ENCODE assay signal across 21 cellular contexts in genomic region chr12:52669941-52670340, GRCh38. TPM values are rescaled to one million over a fixed set of nuclear protein-coding genes. Genes with fewer than 3 reads are reported as not detected.
"Had no signal": no experiment of that assay in that cellular context is flagged by ENCODE, and none has a peak within 500 bp of the region (broad histone marks: within the 10 kb centered on the region; RNA-seq: fewer than 3 reads in every experiment).

No MANE protein-coding gene starts in this region.

RNA-seq across cellular contexts. Expression of gene KRT1, which starts 10.3 kb away (rescaled TPM):
- total RNA-seq: activated naive CD4-positive, alpha-beta T cell treated with anti-CD3 and anti-CD28 coated beads for 36 hours; activated naive CD4-positive, alpha-beta T cell treated with anti-CD3 and anti-CD28 coated beads, Interleukin-2, amount 50 U/mL, for 72 hours; activated naive CD8-positive, alpha-beta T cell treated with anti-CD3 and anti-CD28 coated beads for 36 hours; activated naive CD8-positive, alpha-beta T cell treated with anti-CD3 and anti-CD28 coated beads, Interleukin-2, amount 10 ng/mL, durations not matched to agents 7 days and 5 days; activated T-cell treated with anti-CD3 and anti-CD28 coated beads, Interleukin-2, amount 50 U/mL, for 72 hours; activated T-helper 1 cell treated with anti-CD3 and anti-CD28 coated beads, Interleukin-12 subunit alpha, Interleukin-12 subunit beta, Interleukin-2, Interleukin-4 antibody, amounts not matched to agents 30 ng/mL and 10 ng/mL and 1 ng/mL, durations not matched to agents 14 hours and 24 hours and 36 hours; activated T-helper 17 cell treated with anti-CD3 and anti-CD28 coated beads, Interleukin-2, amount 50 U/mL, for 72 hours; ascending aorta; astrocyte; body of pancreas; breast epithelium; bronchial epithelial cell; cardiac muscle cell; cardiac septum; chondrocyte had no signal
- polyA plus RNA-seq: adipose tissue, adrenal gland, aorta, cardiac muscle cell had no signal

RNA-seq across cellular contexts. Expression of gene KRT2, which starts 17.9 kb away (rescaled TPM):
- total RNA-seq: activated naive CD4-positive, alpha-beta T cell treated with anti-CD3 and anti-CD28 coated beads for 36 hours; activated naive CD4-positive, alpha-beta T cell treated with anti-CD3 and anti-CD28 coated beads, Interleukin-2, amount 50 U/mL, for 72 hours; activated naive CD8-positive, alpha-beta T cell treated with anti-CD3 and anti-CD28 coated beads for 36 hours; activated naive CD8-positive, alpha-beta T cell treated with anti-CD3 and anti-CD28 coated beads, Interleukin-2, amount 10 ng/mL, durations not matched to agents 7 days and 5 days; activated T-cell treated with anti-CD3 and anti-CD28 coated beads, Interleukin-2, amount 50 U/mL, for 4 hours; activated T-cell treated with anti-CD3 and anti-CD28 coated beads, Interleukin-2, amount 50 U/mL, for 72 hours; activated T-helper 1 cell treated with anti-CD3 and anti-CD28 coated beads, Interleukin-12 subunit alpha, Interleukin-12 subunit beta, Interleukin-2, Interleukin-4 antibody, amounts not matched to agents 30 ng/mL and 10 ng/mL and 1 ng/mL, durations not matched to agents 14 hours and 24 hours and 36 hours; activated T-helper 17 cell treated with anti-CD3 and anti-CD28 coated beads, Interleukin-2, amount 50 U/mL, for 72 hours; activated T-helper 2 cell treated with anti-CD3 and anti-CD28 coated beads, Interferon-gamma antibody, Interleukin-2, Interleukin-4, amounts not matched to agents 10 μg/mL and 5 μg/mL and 100 μg/mL, durations not matched to agents 14 hours and 24 hours and 36 hours; adrenal gland; aorta; ascending aorta; astrocyte; body of pancreas; breast epithelium; bronchial epithelial cell; cardiac muscle cell; cardiac septum; chondrocyte had no signal
- polyA plus RNA-seq: adipose tissue, cardiac muscle cell had no signal

RNA-seq across cellular contexts. Expression of gene KRT77, which starts 33.4 kb away (rescaled TPM):
- total RNA-seq: activated naive CD4-positive, alpha-beta T cell treated with anti-CD3 and anti-CD28 coated beads for 36 hours; activated naive CD4-positive, alpha-beta T cell treated with anti-CD3 and anti-CD28 coated beads, Interleukin-2, amount 50 U/mL, for 72 hours; activated naive CD8-positive, alpha-beta T cell treated with anti-CD3 and anti-CD28 coated beads for 36 hours; activated naive CD8-positive, alpha-beta T cell treated with anti-CD3 and anti-CD28 coated beads, Interleukin-2, amount 10 ng/mL, durations not matched to agents 7 days and 5 days; activated T-cell treated with anti-CD3 and anti-CD28 coated beads, Interleukin-2, amount 50 U/mL, for 4 hours; activated T-cell treated with anti-CD3 and anti-CD28 coated beads, Interleukin-2, amount 50 U/mL, for 72 hours; activated T-helper 1 cell treated with anti-CD3 and anti-CD28 coated beads, Interleukin-12 subunit alpha, Interleukin-12 subunit beta, Interleukin-2, Interleukin-4 antibody, amounts not matched to agents 30 ng/mL and 10 ng/mL and 1 ng/mL, durations not matched to agents 14 hours and 24 hours and 36 hours; activated T-helper 17 cell treated with anti-CD3 and anti-CD28 coated beads, Interleukin-2, amount 50 U/mL, for 72 hours; activated T-helper 2 cell treated with anti-CD3 and anti-CD28 coated beads, Interferon-gamma antibody, Interleukin-2, Interleukin-4, amounts not matched to agents 10 μg/mL and 5 μg/mL and 100 μg/mL, durations not matched to agents 14 hours and 24 hours and 36 hours; adrenal gland; aorta; ascending aorta; astrocyte; body of pancreas; bronchial epithelial cell; cardiac muscle cell; cardiac septum; chondrocyte had no signal
- polyA plus RNA-seq: adrenal gland, aorta, cardiac muscle cell had no signal

RNA-seq across cellular contexts. Expression of gene KRT73, which starts 51.6 kb away (rescaled TPM):
- total RNA-seq: activated T-helper 1 cell treated with anti-CD3 and anti-CD28 coated beads, Interleukin-12 subunit alpha, Interleukin-12 subunit beta, Interleukin-2, Interleukin-4 antibody, amounts not matched to agents 30 ng/mL and 10 ng/mL and 1 ng/mL, durations not matched to agents 14 hours and 24 hours and 36 hours; activated T-helper 17 cell treated with anti-CD3 and anti-CD28 coated beads, Interleukin-2, amount 50 U/mL, for 72 hours; activated T-helper 2 cell treated with anti-CD3 and anti-CD28 coated beads, Interferon-gamma antibody, Interleukin-2, Interleukin-4, amounts not matched to agents 10 μg/mL and 5 μg/mL and 100 μg/mL, durations not matched to agents 14 hours and 24 hours and 36 hours; aorta; ascending aorta; astrocyte; breast epithelium; bronchial epithelial cell; cardiac muscle cell; cardiac septum; cerebellum; chondrocyte had no signal
- polyA plus RNA-seq: aorta, cardiac muscle cell had no signal
